9 cellular contexts compared by ENCODE assay signal in genomic region chr19:48319647-48320537, GRCh38. TPM values are rescaled to one million over a fixed set of nuclear protein-coding genes. Genes with fewer than 3 reads are reported as not detected.
A peak's percentile ranks its signal among the peaks of the same experiment; 100 is the strongest.
DNase-seq lines count a peak whose midpoint lies in the region; ATAC-seq lines count a peak whose summit lies in the region.
"Had no signal": no experiment of that assay in that cellular context is flagged by ENCODE, and none has a peak within 500 bp of the region (broad histone marks: within the 10 kb centered on the region; RNA-seq: fewer than 3 reads in every experiment).

No MANE protein-coding gene starts in this region.

- H3K4me1 Mint-ChIP-seq in CD8-positive, alpha-beta memory T cell: peaks cover 41 to 49% (median 47%) of the 10 kb centered on the region in 3 donors
- peaks cover 47% of the 10 kb centered on the region for H3K4me1 Mint-ChIP-seq in activated T-cell treated with anti-CD3 and anti-CD28 coated beads, Interleukin-2, amount 50 U/mL, for 4 hours (ENCODE audit: low read depth)
- H3K4me1 Mint-ChIP-seq in naive thymus-derived CD8-positive, alpha-beta T cell: peaks cover 25 to 48% (median 47%) of the 10 kb centered on the region in 4 donors

- H3K27me3 Mint-ChIP-seq in CD8-positive, alpha-beta memory T cell: no peaks in the 10 kb centered on the region
- no peaks in the 10 kb centered on the region for H3K27me3 Mint-ChIP-seq in activated T-cell treated with anti-CD3 and anti-CD28 coated beads, Interleukin-2, amount 50 U/mL, for 4 hours (ENCODE audit: low read depth)
- H3K27me3 Mint-ChIP-seq in naive thymus-derived CD8-positive, alpha-beta T cell: no peaks in the 10 kb centered on the region

- peaks cover 0 to 1% (median 0%) of the 10 kb centered on the region in 5 donors for H3K9me3 Mint-ChIP-seq in CD8-positive, alpha-beta memory T cell
- no peaks in the 10 kb centered on the region for H3K9me3 Mint-ChIP-seq in activated T-cell treated with anti-CD3 and anti-CD28 coated beads, Interleukin-2, amount 50 U/mL, for 4 hours
- H3K9me3 Mint-ChIP-seq in naive thymus-derived CD8-positive, alpha-beta T cell: no peaks in the 10 kb centered on the region

- POLR2A ChIA-PET in CD8-positive, alpha-beta memory T cell (lab: Charles Lee): interaction anchor here (7.8 kb wide), 1 partner anchor 13 kb away, joined by 147 read pairs; no protein-coding TSS in a partner anchor
- POLR2A ChIA-PET in naive thymus-derived CD8-positive, alpha-beta T cell (lab: Charles Lee): interaction anchor here (0.5 to 10.7 kb wide), 2 partner anchors 14 to 37 kb away, joined by 3 to 484 read pairs; no protein-coding TSS in a partner anchor

- H3K27ac Mint-ChIP-seq in CD8-positive, alpha-beta memory T cell: peak overlapping the region in 4 of 8 donors; percentile 36 to 100 (median 84)
- peak overlapping the region; percentile 98 to 100 (median 100) for H3K27ac Mint-ChIP-seq in naive thymus-derived CD8-positive, alpha-beta T cell

- DNase-seq in CD8-positive, alpha-beta memory T cell: peak; percentile 66 to 85 (median 75)
- DNase-seq in OCI-M2 (lab: John Stamatoyannopoulos, UW; ENCODE audit: unreplicated experiment) (peak; percentile 20), fibroblast of gingiva (ENCODE audit: low read depth) (peak; percentile 68)
- DNase-seq in activated T-cell treated with anti-CD3 and anti-CD28 coated beads, Interleukin-2, amount 50 U/mL, for 4 hours: peak; percentile 75
- DNase-seq in naive thymus-derived CD8-positive, alpha-beta T cell: peak; percentile 64 to 88 (median 76)
- peak; percentile 91 for DNase-seq in stimulated activated naive CD8-positive, alpha-beta T cell treated with anti-CD3 and anti-CD28 coated beads, Interleukin-15, Interleukin-2, amounts not matched to agents 100 U/mL and 50 U/mL, for 24 hours

- H3K4me3 ChIP-seq in CD8-positive, alpha-beta memory T cell (ENCODE audit: low read length): no peak overlapping the region
- peak overlapping the region; percentile 66; the same call in 1 of the 2 replicates for H3K4me3 ChIP-seq in HUES64 (ENCODE audit: low read length)

- no peaks in the 10 kb centered on the region for H3K36me3 ChIP-seq in CD8-positive, alpha-beta memory T cell (ENCODE audit: insufficient read depth, low read length)
- no peaks in the 10 kb centered on the region for H3K36me3 ChIP-seq in HUES64 (ENCODE audit: insufficient read depth, low read length)

- H3K27me3 ChIP-seq in CD8-positive, alpha-beta memory T cell (ENCODE audit: insufficient read depth, low read length, poor library complexity, severe bottlenecking): no peaks in the 10 kb centered on the region
- H3K27me3 ChIP-seq in HUES64 (ENCODE audit: insufficient read depth, low read length): no peaks in the 10 kb centered on the region

- H3K4me1 ChIP-seq in CD8-positive, alpha-beta memory T cell (ENCODE audit: insufficient read depth, low read length): peaks cover 41% of the 10 kb centered on the region
- H3K4me1 ChIP-seq in HUES64 (ENCODE audit: insufficient read depth, low read length): 0 out of 2 replicates have a peak, but pooled peaks cover 11% of the 10 kb centered on the region

- H3K9me3 ChIP-seq in CD8-positive, alpha-beta memory T cell (ENCODE audit: low read length): no peaks in the 10 kb centered on the region
- H3K9me3 ChIP-seq in HUES64 (ENCODE audit: insufficient read depth, low read depth, low read length): no peaks in the 10 kb centered on the region

- 61% methylated on average over 15 of the region's 16 CpGs for WGBS in HUES64

- ATAC-seq in activated T-cell treated with anti-CD3 and anti-CD28 coated beads, Interleukin-2, amount 50 U/mL, for 4 hours: peak; percentile 24 to 35
- ATAC-seq in naive thymus-derived CD8-positive, alpha-beta T cell: peak; percentile 10 to 16
- peak; percentile 17 for ATAC-seq in stimulated activated naive CD8-positive, alpha-beta T cell treated with anti-CD3 and anti-CD28 coated beads, Interleukin-15, Interleukin-2, amounts not matched to agents 100 U/mL and 50 U/mL, for 24 hours
- ATAC-seq in HG03354 (IDR thresholded peaks at IDR 0.05; ENCODE audit: poor library complexity, severe bottlenecking, unreplicated experiment): no peak

- H3K9ac ChIP-seq in HUES64 (ENCODE audit: low read depth, low read length): peak overlapping the region; percentile 36; the same call in 1 of the 2 replicates

- peak overlapping the region; percentile 38 to 98 (median 91) for H3K4me3 Mint-ChIP-seq in CD8-positive, alpha-beta memory T cell
- H3K4me3 Mint-ChIP-seq in activated T-cell treated with anti-CD3 and anti-CD28 coated beads, Interleukin-2, amount 50 U/mL, for 4 hours: peak overlapping the region; percentile 83
- H3K4me3 Mint-ChIP-seq in naive thymus-derived CD8-positive, alpha-beta T cell: peak overlapping the region in 9 of 10 donors; percentile 39 to 100 (median 92)

- peak overlapping the region; percentile 41 for H3K27ac ChIP-seq in CD8-positive, alpha-beta memory T cell (ENCODE audit: low read depth, low read length)
- H3K27ac ChIP-seq in HUES64 (ENCODE audit: low read depth, low read length): peak overlapping the region; percentile 41; the same call in 1 of the 2 replicates

- CTCF ChIA-PET in CD8-positive, alpha-beta memory T cell (lab: Charles Lee): interaction anchor here (1.5 to 12.9 kb wide), 3 partner anchors 13 to 71 kb away, joined by 4 to 288 read pairs (median 8); partner anchors contain the start of gene KDELR1

- peaks cover 0 to 7% (median 0%) of the 10 kb centered on the region in 3 donors for H3K36me3 Mint-ChIP-seq in CD8-positive, alpha-beta memory T cell
- no peaks in the 10 kb centered on the region for H3K36me3 Mint-ChIP-seq in activated T-cell treated with anti-CD3 and anti-CD28 coated beads, Interleukin-2, amount 50 U/mL, for 4 hours (ENCODE audit: insufficient read depth)
- no peaks in the 10 kb centered on the region for H3K36me3 Mint-ChIP-seq in naive thymus-derived CD8-positive, alpha-beta T cell

RNA-seq across cellular contexts. Expression of gene EMP3, which starts 5.5 kb away (rescaled TPM):
- 100 to 1,000 TPM; 273 to 278 TPM for total RNA-seq in CD8-positive, alpha-beta memory T cell
- 1,041 TPM for polyA plus RNA-seq in CD8-positive, alpha-beta memory T cell
- 15.2 TPM for polyA plus RNA-seq in HUES64 (2013, experiment 1 of 2)
- 19.2 TPM for polyA plus RNA-seq in HUES64 (2013, experiment 2 of 2)
- total RNA-seq in activated T-cell treated with anti-CD3 and anti-CD28 coated beads, Interleukin-2, amount 50 U/mL, for 4 hours: 100 to 1,000 TPM; 187 to 207 (median 196) TPM
- 100 to 1,000 TPM; 275 to 277 TPM for total RNA-seq in naive thymus-derived CD8-positive, alpha-beta T cell
- 100 to 1,000 TPM; 514 to 721 (median 617) TPM for polyA plus RNA-seq in naive thymus-derived CD8-positive, alpha-beta T cell

RNA-seq across cellular contexts. Expression of gene TMEM143, which starts 43.8 kb away (rescaled TPM):
- total RNA-seq in CD8-positive, alpha-beta memory T cell: 10 to 100 TPM; 11.4 to 15.8 TPM
- 9.2 TPM for polyA plus RNA-seq in CD8-positive, alpha-beta memory T cell
- 7.1 TPM for polyA plus RNA-seq in HUES64 (2013, experiment 1 of 2)
- polyA plus RNA-seq in HUES64 (2013, experiment 2 of 2): 8.2 TPM
- total RNA-seq in activated T-cell treated with anti-CD3 and anti-CD28 coated beads, Interleukin-2, amount 50 U/mL, for 4 hours: 1 to 10 TPM; 5.2 to 6.4 (median 5.6) TPM
- total RNA-seq in naive thymus-derived CD8-positive, alpha-beta T cell: 10 to 100 TPM; 25.0 to 29.4 TPM
- 10 to 100 TPM in 1 of 3 donors, 1 to 10 TPM in 2; 3.9 to 10.7 (median 4.9) TPM for polyA plus RNA-seq in naive thymus-derived CD8-positive, alpha-beta T cell

RNA-seq across cellular contexts. Expression of gene SYNGR4, which starts 44.3 kb away (rescaled TPM):
- total RNA-seq in CD8-positive, alpha-beta memory T cell: not detected
- polyA plus RNA-seq in CD8-positive, alpha-beta memory T cell: not detected
- polyA plus RNA-seq in HUES64 (2013, experiment 1 of 2): 0.30 TPM
- polyA plus RNA-seq in HUES64 (2013, experiment 2 of 2): not detected
- total RNA-seq in activated T-cell treated with anti-CD3 and anti-CD28 coated beads, Interleukin-2, amount 50 U/mL, for 4 hours: not detected
- not detected for total RNA-seq in naive thymus-derived CD8-positive, alpha-beta T cell
- not detected for polyA plus RNA-seq in naive thymus-derived CD8-positive, alpha-beta T cell
- total RNA-seq: T-helper 1 cell treated with Interleukin-12 subunit alpha and Interleukin-12 subunit beta and Interleukin-4 antibody, amounts not matched to agents 30 ng/mL and 1 ng/mL, for 36 hours had no signal

RNA-seq across cellular contexts. Expression of gene ZNF114, which starts 50.0 kb away (rescaled TPM):
- under 1 TPM in 1 of 2 experiments, not detected in 1; 0.13 TPM for total RNA-seq in CD8-positive, alpha-beta memory T cell
- polyA plus RNA-seq in CD8-positive, alpha-beta memory T cell: not detected
- polyA plus RNA-seq in HUES64 (2013, experiment 1 of 2): 9.6 TPM
- 9.8 TPM for polyA plus RNA-seq in HUES64 (2013, experiment 2 of 2)
- under 1 TPM in 2 of 3 donors, not detected in 1; 0.10 to 0.18 TPM for total RNA-seq in activated T-cell treated with anti-CD3 and anti-CD28 coated beads, Interleukin-2, amount 50 U/mL, for 4 hours
- not detected for total RNA-seq in naive thymus-derived CD8-positive, alpha-beta T cell
- polyA plus RNA-seq in naive thymus-derived CD8-positive, alpha-beta T cell: under 1 TPM in 1 of 3 donors, not detected in 2; 0.17 TPM
- total RNA-seq: T-helper 1 cell treated with Interleukin-12 subunit alpha and Interleukin-12 subunit beta and Interleukin-4 antibody, amounts not matched to agents 30 ng/mL and 1 ng/mL, for 36 hours had no signal

Comparison
In these comparisons a context has a peak if more than half of its experiments do, and no peak if none do; other contexts are left out.
1. DNase-seq: peak in every context shown above with its lines; median percentile 91 in stimulated activated naive CD8-positive, alpha-beta T cell treated with anti-CD3 and anti-CD28 coated beads, Interleukin-15, Interleukin-2, amounts not matched to agents 100 U/mL and 50 U/mL, for 24 hours; 76 in naive thymus-derived CD8-positive, alpha-beta T cell; 75 in CD8-positive, alpha-beta memory T cell; 75 in activated T-cell treated with anti-CD3 and anti-CD28 coated beads, Interleukin-2, amount 50 U/mL, for 4 hours; 68 in fibroblast of gingiva; 20 in OCI-M2.